8 cellular contexts compared by ENCODE assay signal in the genomic region with DNA sequence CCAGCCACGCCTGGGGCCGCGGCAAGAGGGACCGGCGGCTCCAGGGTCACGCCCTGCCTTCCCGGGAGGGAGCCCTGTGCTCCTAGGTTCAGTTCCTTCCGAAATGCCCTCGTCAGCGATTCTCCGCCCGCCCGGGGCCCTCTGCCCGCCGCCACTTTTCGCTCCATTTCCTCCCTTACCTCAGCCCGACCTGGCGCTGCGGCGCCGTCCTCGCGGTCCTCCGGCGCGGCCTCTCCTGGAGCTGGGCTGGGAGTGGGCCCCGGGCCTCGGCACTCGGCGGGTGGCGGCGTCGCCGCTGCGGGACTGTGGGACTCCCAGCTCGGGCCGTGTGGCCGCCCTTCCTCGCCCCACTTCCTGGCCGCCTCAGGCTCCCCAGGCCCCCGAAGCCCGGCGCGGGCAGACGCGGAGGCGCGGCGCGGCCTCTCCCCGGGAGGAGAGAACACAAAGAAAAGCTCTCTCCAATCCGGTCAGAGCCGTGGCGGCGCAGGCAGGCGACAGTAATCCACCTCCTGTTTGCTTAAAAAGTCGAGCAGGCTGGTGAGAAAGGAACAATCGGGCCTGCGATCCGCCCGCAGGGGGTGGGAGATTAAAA. TPM values are rescaled to one million over a fixed set of nuclear protein-coding genes. Genes with fewer than 3 reads are reported as not detected.
DNase-seq lines count a peak whose midpoint lies in the region; ATAC-seq and TF ChIP-seq lines count a peak whose summit lies in the region.

No MANE protein-coding gene starts in this region.

- intact Hi-C loops in dorsolateral prefrontal cortex (cut with DNase I): loop anchor here in 1 of 2 donors (10.0 kb wide), 1 partner anchor 102 kb away; a partner anchor contains a TSS

- H3K9me3 ChIP-seq in BE2C (no peaks in the 10 kb centered on the region), HUES64 (ENCODE audit: insufficient read depth, low read depth, low read length) (no peaks in the 10 kb centered on the region), mesenchymal stem cell (ENCODE audit: control insufficient read depth, low read length) (no peaks in the 10 kb centered on the region)

- H3K4me1 ChIP-seq in BE2C (peaks cover 9% of the 10 kb centered on the region), HUES64 (ENCODE audit: insufficient read depth, low read length) (peaks cover 41% of the 10 kb centered on the region), mesenchymal stem cell (ENCODE audit: control insufficient read depth, insufficient read depth, low read depth, low read length) (peaks cover 27% of the 10 kb centered on the region), urinary bladder (ENCODE audit: insufficient read depth) (no peaks in the 10 kb centered on the region)

- H2BK12ac ChIP-seq in mesenchymal stem cell (ENCODE audit: low read length in 2 of 2): peak overlapping the region; percentile 61 to 97

- H3K23ac ChIP-seq in mesenchymal stem cell (ENCODE audit: low read length in 2 of 2): peak overlapping the region; percentile 57 to 90

- H2AFZ ChIP-seq in mesenchymal stem cell (ENCODE audit: low read depth, low read length): no peak overlapping the region

- H3K4me2 ChIP-seq in mesenchymal stem cell (ENCODE audit: low read length, poor library complexity, severe bottlenecking): peak overlapping the region; percentile 97

- H2BK5ac ChIP-seq in mesenchymal stem cell (ENCODE audit: low read depth, low read length, poor library complexity, severe bottlenecking): peak overlapping the region; percentile 99

- H4K91ac ChIP-seq in mesenchymal stem cell (ENCODE audit: low read length): peak overlapping the region; percentile 99

- H3K18ac ChIP-seq in mesenchymal stem cell (ENCODE audit: low read depth in 1 of 2, low read length in 2 of 2): peak overlapping the region; percentile 96 to 98

- H4K8ac ChIP-seq in mesenchymal stem cell (ENCODE audit: low read length): peak overlapping the region; percentile 84

- peak overlapping the region; percentile 92 to 100 for H3K14ac ChIP-seq in mesenchymal stem cell (ENCODE audit: low read length in 2 of 2)

- peaks cover 5% of the 10 kb centered on the region for H3K79me1 ChIP-seq in mesenchymal stem cell (replicated peaks; ENCODE audit: low read length, poor library complexity, severe bottlenecking)

- TF ChIP-seq CTCF in BE2C (IDR thresholded peaks at IDR 0.05; ENCODE audit: low read depth, low read length) (no peak), dorsolateral prefrontal cortex (IDR thresholded peaks at IDR 0.05 in 54 of 56, conservative IDR thresholded peaks at IDR 0.05 in 2 of 56; ENCODE audit: low read depth in 1 of 56, partially characterized antibody in 56 of 56) (no peak)

- H3K4ac ChIP-seq in mesenchymal stem cell (ENCODE audit: low read depth in 1 of 2, low read length in 2 of 2): peak overlapping the region; percentile 96 to 100

- H2BK15ac ChIP-seq in mesenchymal stem cell (ENCODE audit: low read depth, poor library complexity, severe bottlenecking): peak overlapping the region; percentile 99

- ATAC-seq in HG02870 (IDR thresholded peaks at IDR 0.05; ENCODE audit: unreplicated experiment): no peak
- ATAC-seq in GM18858 (IDR thresholded peaks at IDR 0.05; ENCODE audit: unreplicated experiment): no peak

- under 1% methylated on average over 61 of the region's 61 CpGs for WGBS in HUES64
- WGBS in mesenchymal stem cell: under 1% methylated on average over 60 of the region's 61 CpGs
- WGBS in urinary bladder: under 1% methylated on average over 61 of the region's 61 CpGs

- H2BK120ac ChIP-seq in mesenchymal stem cell (ENCODE audit: low read depth, low read length): peak overlapping the region; percentile 100

- peaks cover 26% of the 10 kb centered on the region for H3K27me3 ChIP-seq in BE2C
- H3K27me3 ChIP-seq in HUES64 (ENCODE audit: insufficient read depth, low read length): peaks cover 63% of the 10 kb centered on the region
- H3K27me3 ChIP-seq in dorsolateral prefrontal cortex: no peaks in the 10 kb centered on the region
- H3K27me3 ChIP-seq in mesenchymal stem cell (ENCODE audit: control insufficient read depth in 1 of 2, insufficient read depth in 1 of 2, low read length in 2 of 2): no peaks in the 10 kb centered on the region

- H3K27ac ChIP-seq in HUES64 (ENCODE audit: low read depth, low read length) (peak overlapping the region; percentile 99), dorsolateral prefrontal cortex (peak overlapping the region; percentile 60 to 100 (median 99)), mesenchymal stem cell (ENCODE audit: low read length, poor library complexity, severe bottlenecking) (peak overlapping the region; percentile 54), urinary bladder (ENCODE audit: low read depth) (peak overlapping the region; percentile 91)

- H2AK5ac ChIP-seq in mesenchymal stem cell (ENCODE audit: low read length, severe bottlenecking): peak overlapping the region; percentile 65

- peak overlapping the region; percentile 93 for H3K9ac ChIP-seq in HUES64 (ENCODE audit: low read depth, low read length)
- peak overlapping the region; percentile 96 for H3K9ac ChIP-seq in mesenchymal stem cell (ENCODE audit: low read length)

- H3K36me3 ChIP-seq in BE2C (no peaks in the 10 kb centered on the region), HUES64 (ENCODE audit: insufficient read depth, low read length) (no peaks in the 10 kb centered on the region), mesenchymal stem cell (ENCODE audit: control insufficient read depth in 1 of 2, insufficient read depth in 2 of 2, low read depth in 1 of 2, low read length in 2 of 2) (peaks cover 0 to 4% of the 10 kb centered on the region in 2 experiments), urinary bladder (ENCODE audit: insufficient read depth) (no peaks in the 10 kb centered on the region)

- DNase-seq in BE2C (peak; percentile 67), T follicular helper cell (ENCODE audit: low read depth) (peak; percentile 20), dorsolateral prefrontal cortex (peak in 1 of 10 donors; percentile 64), mesenchymal stem cell (peak; percentile 63)

- H3K4me3 ChIP-seq in BE2C (ENCODE audit: low read depth, low read length) (peak overlapping the region; percentile 89), HUES64 (ENCODE audit: low read length) (peak overlapping the region; percentile 60), dorsolateral prefrontal cortex (peak overlapping the region; percentile 62 to 91 (median 81)), mesenchymal stem cell (ENCODE audit: insufficient read depth in 1 of 2, low read depth in 1 of 2, low read length in 2 of 2) (peak overlapping the region; percentile 66 to 82), urinary bladder (ENCODE audit: low read depth, low read length) (peak overlapping the region; percentile 88)

RNA-seq across cellular contexts. Expression of a gene that starts 1.6 kb away (rescaled TPM):
- 23.2 TPM for polyA plus RNA-seq in BE2C (2012; ENCODE audit: insufficient read depth, insufficient read length, low read depth)
- polyA plus RNA-seq in HUES64 (2013, experiment 1 of 2): 7.8 TPM
- 12.9 TPM for polyA plus RNA-seq in HUES64 (2013, experiment 2 of 2)
- total RNA-seq in dorsolateral prefrontal cortex: 10 to 100 TPM; 25.1 to 66.1 (median 38.0) TPM
- 8.3 TPM for polyA plus RNA-seq in mesenchymal stem cell (2013, experiment 1 of 2)
- polyA plus RNA-seq in mesenchymal stem cell (2013, experiment 2 of 2): 8.6 TPM
- total RNA-seq in urinary bladder: 10.1 TPM
- polyA plus RNA-seq in urinary bladder: 15.9 TPM
